In genomic region chr14:28298156-28298555, GRCh38 we compare ENCODE assay signal across 22 cellular contexts.
"Had no signal": no experiment of that assay in that cellular context is flagged by ENCODE, and none has a peak within 500 bp of the region (broad histone marks: within the 10 kb centered on the region; RNA-seq: fewer than 3 reads in every experiment).

No MANE protein-coding gene starts in this region.

- H3K4me3 Mint-ChIP-seq: activated B cell treated with CpG ODN at 0.5 μM for 24 hours; activated CD4-positive, alpha-beta memory T cell treated with anti-CD3 and anti-CD28 coated beads, Interleukin-2, amount 10 ng/mL, durations not matched to agents 7 days and 5 days; activated CD8-positive, alpha-beta memory T cell treated with anti-CD3 and anti-CD28 coated beads, Interleukin-2, amount 10 ng/mL, durations not matched to agents 7 days and 5 days; activated naive CD8-positive, alpha-beta T cell treated with anti-CD3 and anti-CD28 coated beads, Interleukin-2, amount 10 ng/mL, durations not matched to agents 7 days and 5 days; activated T-helper 17 cell treated with anti-CD3 and anti-CD28 coated beads, Interleukin-2, amount 50 U/mL, for 72 hours had no signal

- H3K9me3 ChIP-seq: ascending aorta, sigmoid colon, transverse colon had no signal

- H3K27ac Mint-ChIP-seq: activated B cell treated with CpG ODN at 0.5 μM for 24 hours; activated CD4-positive, alpha-beta memory T cell treated with anti-CD3 and anti-CD28 coated beads, Interleukin-2, amount 10 ng/mL, durations not matched to agents 7 days and 5 days; activated CD8-positive, alpha-beta memory T cell treated with anti-CD3 and anti-CD28 coated beads, Interleukin-2, amount 10 ng/mL, durations not matched to agents 7 days and 5 days; activated naive CD8-positive, alpha-beta T cell treated with anti-CD3 and anti-CD28 coated beads, Interleukin-2, amount 10 ng/mL, durations not matched to agents 7 days and 5 days; activated T-helper 17 cell treated with anti-CD3 and anti-CD28 coated beads, Interleukin-2, amount 50 U/mL, for 72 hours had no signal

- H3K4me1 Mint-ChIP-seq: activated B cell treated with CpG ODN at 0.5 μM for 24 hours; activated CD4-positive, alpha-beta memory T cell treated with anti-CD3 and anti-CD28 coated beads, Interleukin-2, amount 10 ng/mL, durations not matched to agents 7 days and 5 days; activated CD8-positive, alpha-beta memory T cell treated with anti-CD3 and anti-CD28 coated beads, Interleukin-2, amount 10 ng/mL, durations not matched to agents 7 days and 5 days; activated naive CD8-positive, alpha-beta T cell treated with anti-CD3 and anti-CD28 coated beads, Interleukin-2, amount 10 ng/mL, durations not matched to agents 7 days and 5 days; activated T-helper 17 cell treated with anti-CD3 and anti-CD28 coated beads, Interleukin-2, amount 50 U/mL, for 72 hours had no signal

- H3K36me3 Mint-ChIP-seq: activated naive CD8-positive, alpha-beta T cell treated with anti-CD3 and anti-CD28 coated beads, Interleukin-2, amount 10 ng/mL, durations not matched to agents 7 days and 5 days had no signal

- H3K36me3 ChIP-seq: ascending aorta, left lung, sigmoid colon, transverse colon had no signal

- DNase-seq: activated B cell treated with CpG ODN at 0.5 μM for 24 hours; activated CD4-positive, alpha-beta memory T cell treated with anti-CD3 and anti-CD28 coated beads, Interleukin-2, amount 10 ng/mL, durations not matched to agents 7 days and 5 days; activated CD4-positive, alpha-beta T cell treated with anti-CD3 and anti-CD28 coated beads for 4 hours; activated CD8-positive, alpha-beta memory T cell treated with anti-CD3 and anti-CD28 coated beads, Interleukin-2, amount 10 ng/mL, durations not matched to agents 7 days and 5 days; activated naive CD4-positive, alpha-beta T cell treated with Interleukin-2 at 50 U/mL for 16 hours; activated naive CD8-positive, alpha-beta T cell treated with anti-CD3 and anti-CD28 coated beads, Interleukin-2, amount 10 ng/mL, durations not matched to agents 7 days and 5 days; activated T-cell treated with anti-CD3 and anti-CD28 coated beads, Interleukin-2, amount 50 U/mL, for 1 hour; central memory CD4-positive, alpha-beta T cell; foreskin keratinocyte; hippocampal formation; occipital lobe; posterior cingulate gyrus; sigmoid colon; stimulated activated naive CD8-positive, alpha-beta T cell treated with anti-CD3 and anti-CD28 coated beads, Interleukin-15, Interleukin-2, amounts not matched to agents 100 U/mL and 50 U/mL, for 24 hours; T-helper 1 cell; T-helper 9 cell; transverse colon had no signal

- H3K4me1 ChIP-seq: ascending aorta, left lung, sigmoid colon, transverse colon had no signal

- H3K27me3 Mint-ChIP-seq: activated B cell treated with CpG ODN at 0.5 μM for 24 hours; activated CD4-positive, alpha-beta memory T cell treated with anti-CD3 and anti-CD28 coated beads, Interleukin-2, amount 10 ng/mL, durations not matched to agents 7 days and 5 days; activated CD8-positive, alpha-beta memory T cell treated with anti-CD3 and anti-CD28 coated beads, Interleukin-2, amount 10 ng/mL, durations not matched to agents 7 days and 5 days; activated naive CD8-positive, alpha-beta T cell treated with anti-CD3 and anti-CD28 coated beads, Interleukin-2, amount 10 ng/mL, durations not matched to agents 7 days and 5 days; activated T-helper 17 cell treated with anti-CD3 and anti-CD28 coated beads, Interleukin-2, amount 50 U/mL, for 72 hours had no signal

- H3K27ac ChIP-seq: ascending aorta, coronary artery, foreskin keratinocyte, left lung, sigmoid colon, transverse colon had no signal

- ATAC-seq: activated CD8-positive, alpha-beta memory T cell treated with anti-CD3 and anti-CD28 coated beads, Interleukin-2, amount 10 ng/mL, durations not matched to agents 7 days and 5 days; activated T-helper 17 cell treated with anti-CD3 and anti-CD28 coated beads, Interleukin-2, amount 50 U/mL, for 72 hours; esophagus mucosa; foreskin keratinocyte; left lung; stimulated activated naive CD8-positive, alpha-beta T cell treated with anti-CD3 and anti-CD28 coated beads, Interleukin-15, Interleukin-2, amounts not matched to agents 100 U/mL and 50 U/mL, for 24 hours had no signal

- H3K27me3 ChIP-seq: ascending aorta, foreskin keratinocyte, left lung, sigmoid colon, transverse colon had no signal

- H3K4me3 ChIP-seq: ascending aorta, coronary artery, left lung, sigmoid colon, transverse colon had no signal
